Comparison of ENCODE assay signal across 1 cellular context in the genomic region with DNA sequence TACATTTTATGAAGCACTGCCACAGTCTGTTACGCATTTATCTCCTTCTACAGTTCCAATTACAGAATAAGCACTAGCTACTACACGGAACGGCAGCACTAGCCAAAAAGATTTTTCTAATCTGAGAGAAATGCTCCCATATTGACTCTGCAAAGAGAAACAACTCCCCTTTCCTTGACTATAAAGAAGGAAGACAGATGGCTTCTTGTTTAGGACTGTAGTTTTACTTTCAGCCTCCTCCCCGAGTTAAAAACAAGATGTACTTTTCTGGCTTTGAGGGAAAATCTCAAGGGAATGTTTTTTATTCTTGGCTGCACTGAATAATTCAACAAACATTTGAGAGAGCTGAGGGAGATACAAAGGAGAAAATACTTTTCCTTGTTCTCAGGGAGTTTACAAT.
TF ChIP-seq lines count a peak whose summit lies in the region.

No MANE protein-coding gene starts in this region.

TF ChIP-seq in GM23338, 12 proteins besides CTCF, POLR2A, EP300 and RAD21 (continued from another document):
- TF ChIP-seq, protein P1, sequence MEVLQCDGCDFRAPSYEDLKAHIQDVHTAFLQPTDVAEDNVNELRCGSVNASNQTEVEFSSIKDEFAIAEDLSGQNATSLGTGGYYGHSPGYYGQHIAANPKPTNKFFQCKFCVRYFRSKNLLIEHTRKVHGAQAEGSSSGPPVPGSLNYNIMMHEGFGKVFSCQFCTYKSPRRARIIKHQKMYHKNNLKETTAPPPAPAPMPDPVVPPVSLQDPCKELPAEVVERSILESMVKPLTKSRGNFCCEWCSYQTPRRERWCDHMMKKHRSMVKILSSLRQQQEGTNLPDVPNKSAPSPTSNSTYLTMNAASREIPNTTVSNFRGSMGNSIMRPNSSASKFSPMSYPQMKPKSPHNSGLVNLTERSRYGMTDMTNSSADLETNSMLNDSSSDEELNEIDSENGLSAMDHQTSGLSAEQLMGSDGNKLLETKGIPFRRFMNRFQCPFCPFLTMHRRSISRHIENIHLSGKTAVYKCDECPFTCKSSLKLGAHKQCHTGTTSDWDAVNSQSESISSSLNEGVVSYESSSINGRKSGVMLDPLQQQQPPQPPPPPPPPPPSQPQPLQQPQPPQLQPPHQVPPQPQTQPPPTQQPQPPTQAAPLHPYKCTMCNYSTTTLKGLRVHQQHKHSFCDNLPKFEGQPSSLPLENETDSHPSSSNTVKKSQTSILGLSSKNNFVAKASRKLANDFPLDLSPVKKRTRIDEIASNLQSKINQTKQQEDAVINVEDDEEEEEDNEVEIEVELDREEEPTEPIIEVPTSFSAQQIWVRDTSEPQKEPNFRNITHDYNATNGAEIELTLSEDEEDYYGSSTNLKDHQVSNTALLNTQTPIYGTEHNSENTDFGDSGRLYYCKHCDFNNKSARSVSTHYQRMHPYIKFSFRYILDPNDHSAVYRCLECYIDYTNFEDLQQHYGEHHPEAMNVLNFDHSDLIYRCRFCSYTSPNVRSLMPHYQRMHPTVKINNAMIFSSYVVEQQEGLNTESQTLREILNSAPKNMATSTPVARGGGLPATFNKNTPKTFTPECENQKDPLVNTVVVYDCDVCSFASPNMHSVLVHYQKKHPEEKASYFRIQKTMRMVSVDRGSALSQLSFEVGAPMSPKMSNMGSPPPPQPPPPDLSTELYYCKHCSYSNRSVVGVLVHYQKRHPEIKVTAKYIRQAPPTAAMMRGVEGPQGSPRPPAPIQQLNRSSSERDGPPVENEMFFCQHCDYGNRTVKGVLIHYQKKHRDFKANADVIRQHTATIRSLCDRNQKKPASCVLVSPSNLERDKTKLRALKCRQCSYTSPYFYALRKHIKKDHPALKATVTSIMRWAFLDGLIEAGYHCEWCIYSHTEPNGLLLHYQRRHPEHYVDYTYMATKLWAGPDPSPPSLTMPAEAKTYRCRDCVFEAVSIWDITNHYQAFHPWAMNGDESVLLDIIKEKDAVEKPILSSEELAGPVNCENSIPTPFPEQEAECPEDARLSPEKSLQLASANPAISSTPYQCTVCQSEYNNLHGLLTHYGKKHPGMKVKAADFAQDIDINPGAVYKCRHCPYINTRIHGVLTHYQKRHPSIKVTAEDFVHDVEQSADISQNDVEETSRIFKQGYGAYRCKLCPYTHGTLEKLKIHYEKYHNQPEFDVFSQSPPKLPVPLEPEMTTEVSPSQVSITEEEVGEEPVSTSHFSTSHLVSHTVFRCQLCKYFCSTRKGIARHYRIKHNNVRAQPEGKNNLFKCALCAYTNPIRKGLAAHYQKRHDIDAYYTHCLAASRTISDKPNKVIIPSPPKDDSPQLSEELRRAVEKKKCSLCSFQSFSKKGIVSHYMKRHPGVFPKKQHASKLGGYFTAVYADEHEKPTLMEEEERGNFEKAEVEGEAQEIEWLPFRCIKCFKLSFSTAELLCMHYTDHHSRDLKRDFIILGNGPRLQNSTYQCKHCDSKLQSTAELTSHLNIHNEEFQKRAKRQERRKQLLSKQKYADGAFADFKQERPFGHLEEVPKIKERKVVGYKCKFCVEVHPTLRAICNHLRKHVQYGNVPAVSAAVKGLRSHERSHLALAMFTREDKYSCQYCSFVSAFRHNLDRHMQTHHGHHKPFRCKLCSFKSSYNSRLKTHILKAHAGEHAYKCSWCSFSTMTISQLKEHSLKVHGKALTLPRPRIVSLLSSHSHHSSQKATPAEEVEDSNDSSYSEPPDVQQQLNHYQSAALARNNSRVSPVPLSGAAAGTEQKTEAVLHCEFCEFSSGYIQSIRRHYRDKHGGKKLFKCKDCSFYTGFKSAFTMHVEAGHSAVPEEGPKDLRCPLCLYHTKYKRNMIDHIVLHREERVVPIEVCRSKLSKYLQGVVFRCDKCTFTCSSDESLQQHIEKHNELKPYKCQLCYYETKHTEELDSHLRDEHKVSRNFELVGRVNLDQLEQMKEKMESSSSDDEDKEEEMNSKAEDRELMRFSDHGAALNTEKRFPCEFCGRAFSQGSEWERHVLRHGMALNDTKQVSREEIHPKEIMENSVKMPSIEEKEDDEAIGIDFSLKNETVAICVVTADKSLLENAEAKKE (CRISPR knock-in tag; IDR thresholded peaks at IDR 0.05) = no peak
- TF ChIP-seq NANOG (IDR thresholded peaks at IDR 0.05; ENCODE audit: borderline replicate concordance) (no peak), EZH2phosphoT487 (IDR thresholded peaks at IDR 0.05; ENCODE audit: unreplicated experiment) (no peak)
